Comparison of ENCODE assay signal across 1 cellular context in genomic region chr5:68215888-68216736, GRCh38.
TF ChIP-seq lines count a peak whose summit lies in the region.

No MANE protein-coding gene starts in this region.

TF ChIP-seq in K562, 482 proteins besides CTCF, POLR2A, EP300 and RAD21 (continued from another document and continues in another):
- TF ChIP-seq E2F6 (IDR thresholded peaks at IDR 0.05; ENCODE audit: borderline replicate concordance in 1 of 2, extremely low read depth in 1 of 2, insufficient read depth in 1 of 2, insufficient read length in 1 of 2, low read depth in 1 of 2, low read length in 1 of 2, poor library complexity in 1 of 2, severe bottlenecking in 1 of 2) = peak in 1 of 2 experiments; percentile 36
- TF ChIP-seq CBX2 (IDR thresholded peaks at IDR 0.05; ENCODE audit: insufficient read depth, low read length, poor library complexity, severe bottlenecking) = no peak
- no peak for TF ChIP-seq RAD51 (IDR thresholded peaks at IDR 0.05; ENCODE audit: borderline replicate concordance, low read depth)
- TF ChIP-seq KDM5B (IDR thresholded peaks at IDR 0.05; ENCODE audit: insufficient replicate concordance, low read depth, low read length) = peak; percentile 40
- TF ChIP-seq HNRNPH1 (optimal IDR thresholded peaks at IDR 0.05; ENCODE audit: low read depth, low read length) = no peak
- TF ChIP-seq ZMIZ1 (IDR thresholded peaks at IDR 0.05; ENCODE audit: low read depth in 2 of 2, low read length in 2 of 2) = no peak
- peak; percentile 5; the same call in 1 of the 2 replicates for TF ChIP-seq TFAP4 (CRISPR knock-in tag; IDR thresholded peaks at IDR 0.05; ENCODE audit: borderline replicate concordance)
- no peak for TF ChIP-seq ZNF324 (CRISPR knock-in tag; IDR thresholded peaks at IDR 0.05)
- no peak for TF ChIP-seq ZNF699 (CRISPR knock-in tag; IDR thresholded peaks at IDR 0.05; ENCODE audit: insufficient replicate concordance)
- TF ChIP-seq PTTG1 (tag; IDR thresholded peaks at IDR 0.05; ENCODE audit: low read depth) = no peak
- TF ChIP-seq GMEB1 (CRISPR knock-in tag; IDR thresholded peaks at IDR 0.05) = no peak
- TF ChIP-seq RBFOX2 (IDR thresholded peaks at IDR 0.05; ENCODE audit: low read depth, low read length) = peak; percentile 3
- no peak for TF ChIP-seq ID3 (CRISPR knock-in tag; IDR thresholded peaks at IDR 0.05)
- TF ChIP-seq ID3 (tag; IDR thresholded peaks at IDR 0.05) = no peak
- peak; percentile 57 for TF ChIP-seq PRDM10 (IDR thresholded peaks at IDR 0.05; ENCODE audit: partially characterized antibody)
- no peak for TF ChIP-seq TARDBP (IDR thresholded peaks at IDR 0.05)
- TF ChIP-seq MCM7 (IDR thresholded peaks at IDR 0.05) = no peak
- no peak; a peak in 3 of 4 replicates for TF ChIP-seq MAZ (CRISPR knock-in tag; conservative IDR thresholded peaks at IDR 0.05 in 1 of 2, IDR thresholded peaks at IDR 0.05 in 1 of 2)
- peak; percentile 83 for TF ChIP-seq ELF2 (CRISPR knock-in tag; IDR thresholded peaks at IDR 0.05)
- TF ChIP-seq ZNF644 (tag; IDR thresholded peaks at IDR 0.05; ENCODE audit: low read depth) = no peak
- TF ChIP-seq U2AF2 (optimal IDR thresholded peaks at IDR 0.05; ENCODE audit: low read depth, low read length) = no peak
- no peak for TF ChIP-seq NR0B1 (IDR thresholded peaks at IDR 0.05; ENCODE audit: partially characterized antibody)
- no peak for TF ChIP-seq CBFB (CRISPR knock-in tag; IDR thresholded peaks at IDR 0.05)
- no peak for TF ChIP-seq CSDE1 (IDR thresholded peaks at IDR 0.05)
- no peak; a peak in 1 of 4 replicates for TF ChIP-seq NRF1 (conservative IDR thresholded peaks at IDR 0.05 in 1 of 2, IDR thresholded peaks at IDR 0.05 in 1 of 2)
- no peak for TF ChIP-seq JUN (IDR thresholded peaks at IDR 0.05; ENCODE audit: borderline replicate concordance, low read depth, low read length)
- TF ChIP-seq JUN (CRISPR knock-in tag; IDR thresholded peaks at IDR 0.05; ENCODE audit: borderline replicate concordance) = no peak
- TF ChIP-seq ZKSCAN3 (CRISPR knock-in tag; IDR thresholded peaks at IDR 0.05) = no peak
- TF ChIP-seq PTBP1 (IDR thresholded peaks at IDR 0.05; ENCODE audit: low read depth, low read length) = no peak
- peak; percentile 10 for TF ChIP-seq PRPF4 (IDR thresholded peaks at IDR 0.05; ENCODE audit: insufficient read depth, low read depth, low read length, poor library complexity, severe bottlenecking)
- no peak for TF ChIP-seq EWSR1 (IDR thresholded peaks at IDR 0.05; ENCODE audit: borderline replicate concordance, low read depth, partially characterized antibody)
- no peak for TF ChIP-seq CXXC5 (CRISPR knock-in tag; IDR thresholded peaks at IDR 0.05)
- TF ChIP-seq ARID1B (IDR thresholded peaks at IDR 0.05) = 0 out of 2 replicates have a peak, but pooled peaks have one; percentile 3
- peak; percentile 39 for TF ChIP-seq TBP (optimal IDR thresholded peaks at IDR 0.05; ENCODE audit: low read depth, low read length)
- no peak for TF ChIP-seq HSF4 (CRISPR knock-in tag; IDR thresholded peaks at IDR 0.05; ENCODE audit: borderline replicate concordance)
- no peak for TF ChIP-seq XRCC3 (IDR thresholded peaks at IDR 0.05)
- peak; percentile 18 for TF ChIP-seq ZFX (CRISPR knock-in tag; IDR thresholded peaks at IDR 0.05)
- no peak for TF ChIP-seq NFIX (CRISPR knock-in tag; IDR thresholded peaks at IDR 0.05; ENCODE audit: low read depth)
- TF ChIP-seq NR4A1 (CRISPR knock-in tag; IDR thresholded peaks at IDR 0.05) = no peak
- no peak for TF ChIP-seq NR4A1 (tag; IDR thresholded peaks at IDR 0.05)
- no peak for TF ChIP-seq USF1 (CRISPR knock-in tag; IDR thresholded peaks at IDR 0.05)
- TF ChIP-seq HDAC6 (IDR thresholded peaks at IDR 0.05; ENCODE audit: low read depth, low read length) = no peak
- peak; percentile 4; the same call in 1 of the 2 replicates for TF ChIP-seq CBX1 (IDR thresholded peaks at IDR 0.05; ENCODE audit: low read depth)
- 0 out of 2 replicates have a peak, but pooled peaks have one; percentile 9 for TF ChIP-seq REST (CRISPR knock-in tag; IDR thresholded peaks at IDR 0.05; ENCODE audit: low read depth)
- no peak for TF ChIP-seq SIN3B (IDR thresholded peaks at IDR 0.05; ENCODE audit: low read depth)
- no peak for TF ChIP-seq SPI1 (IDR thresholded peaks at IDR 0.05; ENCODE audit: borderline replicate concordance, low read depth, low read length)
- no peak for TF ChIP-seq PRMT5 (CRISPR knock-in tag; IDR thresholded peaks at IDR 0.05)
- no peak for TF ChIP-seq MIER1 (IDR thresholded peaks at IDR 0.05; ENCODE audit: low read depth)
- no peak for TF ChIP-seq KDM1A (IDR thresholded peaks at IDR 0.05)
- TF ChIP-seq MCM3 (IDR thresholded peaks at IDR 0.05) = no peak
- peak; percentile 50 for TF ChIP-seq RB1 (IDR thresholded peaks at IDR 0.05; ENCODE audit: low read depth)
- no peak for TF ChIP-seq BCOR (IDR thresholded peaks at IDR 0.05)
